Comparison of ENCODE assay signal across 12 cellular contexts in genomic region chr11:115132829-115133228, GRCh38.
DNase-seq lines count a peak whose midpoint lies in the region; ATAC-seq and TF ChIP-seq lines count a peak whose summit lies in the region.
"Had no signal": no experiment of that assay in that cellular context is flagged by ENCODE, and none has a peak within 500 bp of the region (broad histone marks: within the 10 kb centered on the region; RNA-seq: fewer than 3 reads in every experiment).

No MANE protein-coding gene starts in this region.

- no peak overlapping the region for H3K27ac Mint-ChIP-seq in CD8-positive, alpha-beta memory T cell

- TF ChIP-seq CTCF in WERI-Rb-1 (IDR thresholded peaks at IDR 0.05; ENCODE audit: low read depth, low read length) (peak; percentile 84), lower lobe of right lung (IDR thresholded peaks at IDR 0.05) (peak; percentile 35)

- H3K4me1 ChIP-seq in lower lobe of right lung = no peaks in the 10 kb centered on the region
- H3K4me1 ChIP-seq in CD8-positive, alpha-beta memory T cell (ENCODE audit: insufficient read depth, low read length) = no peaks in the 10 kb centered on the region

- intact Hi-C loops in lower lobe of right lung (cut with DNase I) = no loop called here

- POLR2A ChIA-PET in CD8-positive, alpha-beta memory T cell (lab: Charles Lee) = no interaction called here

- H3K36me3 ChIP-seq in WERI-Rb-1 (no peaks in the 10 kb centered on the region), lower lobe of right lung (no peaks in the 10 kb centered on the region)
- no peaks in the 10 kb centered on the region for H3K36me3 ChIP-seq in CD8-positive, alpha-beta memory T cell (ENCODE audit: insufficient read depth, low read length)

- no peaks in the 10 kb centered on the region for H3K36me3 Mint-ChIP-seq in CD8-positive, alpha-beta memory T cell

- CTCF ChIA-PET in CD8-positive, alpha-beta memory T cell (lab: Charles Lee) = no interaction called here

- H3K9me3 ChIP-seq in WERI-Rb-1 (ENCODE audit: severe bottlenecking) = no peaks in the 10 kb centered on the region
- H3K9me3 ChIP-seq in lower lobe of right lung = no peaks in the 10 kb centered on the region
- H3K9me3 ChIP-seq in CD8-positive, alpha-beta memory T cell (ENCODE audit: low read length) = no peaks in the 10 kb centered on the region

- H3K9me3 Mint-ChIP-seq in CD8-positive, alpha-beta memory T cell = peaks cover 0 to 2% (median 0%) of the 10 kb centered on the region in 5 donors

- DNase-seq in Daoy (ENCODE audit: low read depth) (peak; percentile 13), WERI-Rb-1 (peak; percentile 33), lower lobe of right lung (no peak), NCI-H510A treated with DMSO at 0.1 percent for 48 hours (lab: John Stamatoyannopoulos, UW) (no peak)
- no peak for DNase-seq in stimulated activated naive CD4-positive, alpha-beta T cell treated with Interleukin-2 at 50 U/mL for 16 hours (lab: John Stamatoyannopoulos, UW)
- no peak for DNase-seq in CD8-positive, alpha-beta memory T cell
- DNase-seq: activated naive CD4-positive, alpha-beta T cell; NCI-H345; T-helper 9 cell had no signal

- H3K4me3 Mint-ChIP-seq in CD8-positive, alpha-beta memory T cell = no peak overlapping the region

- H3K27ac ChIP-seq in WERI-Rb-1 (no peak overlapping the region), lower lobe of right lung (no peak overlapping the region)
- H3K27ac ChIP-seq in CD8-positive, alpha-beta memory T cell (ENCODE audit: low read depth, low read length) = no peak overlapping the region
- H3K27ac ChIP-seq: HL-60 had no signal

- peaks cover 3 to 6% of the 10 kb centered on the region in 2 donors for H3K27me3 Mint-ChIP-seq in CD8-positive, alpha-beta memory T cell

- H3K4me1 Mint-ChIP-seq in CD8-positive, alpha-beta memory T cell = no peaks in the 10 kb centered on the region

- H3K4me3 ChIP-seq in WERI-Rb-1 (ENCODE audit: low read depth, low read length) = no peak overlapping the region
- H3K4me3 ChIP-seq in lower lobe of right lung = no peak overlapping the region
- no peak overlapping the region for H3K4me3 ChIP-seq in CD8-positive, alpha-beta memory T cell (ENCODE audit: low read length)

- H3K27me3 ChIP-seq in WERI-Rb-1 (ENCODE audit: insufficient read depth, low read depth, severe bottlenecking) (no peaks in the 10 kb centered on the region), lower lobe of right lung (ENCODE audit: low read depth) (no peaks in the 10 kb centered on the region)
- no peaks in the 10 kb centered on the region for H3K27me3 ChIP-seq in CD8-positive, alpha-beta memory T cell (ENCODE audit: insufficient read depth, low read length, poor library complexity, severe bottlenecking)

- ATAC-seq in GM21529 (IDR thresholded peaks at IDR 0.05; ENCODE audit: unreplicated experiment) (peak; percentile 52), lower lobe of right lung (no peak), HG03196 (IDR thresholded peaks at IDR 0.05; ENCODE audit: unreplicated experiment) (no peak)

Comparison
In these comparisons a context has a peak if more than half of its experiments do, and no peak if none do; other contexts are left out.
1. DNase-seq: peak in Daoy (single experiment) and WERI-Rb-1 (single experiment); none in lower lobe of right lung (single experiment), stimulated activated naive CD4-positive, alpha-beta T cell treated with Interleukin-2 at 50 U/mL for 16 hours (single experiment), NCI-H510A treated with DMSO at 0.1 percent for 48 hours (single experiment) and CD8-positive, alpha-beta memory T cell (0 of 5).